8 cellular contexts compared by ENCODE assay signal in genomic region chr9:136544549-136545064, GRCh38. TPM values are rescaled to one million over a fixed set of nuclear protein-coding genes. Genes with fewer than 3 reads are reported as not detected.
DNase-seq lines count a peak whose midpoint lies in the region; FAIRE-seq and TF ChIP-seq lines count a peak whose summit lies in the region.

No MANE protein-coding gene starts in this region.

- H3K27ac Mint-ChIP-seq in dendritic cell treated with granulocyte-macrophage colony-stimulating factor and Interleukin-4, amounts not matched to agents 40 ng/mL and 50 ng/mL, for 4 days: peak overlapping the region; percentile 74

- H3K4me1 Mint-ChIP-seq in dendritic cell treated with granulocyte-macrophage colony-stimulating factor and Interleukin-4, amounts not matched to agents 40 ng/mL and 50 ng/mL, for 4 days (ENCODE audit: low read depth): peaks cover 77% of the 10 kb centered on the region

- no peaks in the 10 kb centered on the region for H3K9me3 Mint-ChIP-seq in dendritic cell treated with granulocyte-macrophage colony-stimulating factor and Interleukin-4, amounts not matched to agents 40 ng/mL and 50 ng/mL, for 4 days

- peak overlapping the region; percentile 54 for H3K4me3 ChIP-seq in lower leg skin (ENCODE audit: low read depth, poor library complexity, severe bottlenecking)

- peak; percentile 68 for DNase-seq in NCI-H748 (lab: John Stamatoyannopoulos, UW; ENCODE audit: unreplicated experiment)
- DNase-seq in NCI-H748 treated with DMSO at 0.1 percent for 48 hours (lab: John Stamatoyannopoulos, UW): no peak
- DNase-seq in activated CD4-positive, alpha-beta T cell treated with anti-CD3 and anti-CD28 coated beads for 4 hours: peak; percentile 58 to 70
- DNase-seq in lower leg skin (ENCODE audit: low spot score in 2 of 2): peak in 1 of 2 donors; percentile 93
- DNase-seq in stimulated activated CD4-positive, alpha-beta T cell treated with anti-CD3 and anti-CD28 coated beads, TNF-alpha, amount 100 ng/mL, for 48 hours (ENCODE audit: low read depth in 3 of 3): peak in 2 of 3 donors; percentile 26 to 65
- no peak for DNase-seq in RCC 7860 (ENCODE audit: low spot score)
- DNase-seq in KBM-7: no peak

- in situ Hi-C loops in KBM-7 (cut with MboI; ENCODE audit: low pct_unique_long_range_greater_than_20kb, low sequenced_read_pairs): no loop called here

- intact Hi-C loops in dendritic cell treated with granulocyte-macrophage colony-stimulating factor and Interleukin-4, amounts not matched to agents 40 ng/mL and 50 ng/mL, for 4 days (cut with micrococcal nuclease): no loop called here
- intact Hi-C loops in lower leg skin (cut with DNase I; ENCODE audit: low total_unique reads): loop anchor here (5.0 kb wide), 1 partner anchor 83 kb away; no protein-coding TSS in a partner anchor

- FAIRE-seq in RCC 7860 (lab: Jason Lieb, UNC): no peak

- no peaks in the 10 kb centered on the region for H3K27me3 Mint-ChIP-seq in dendritic cell treated with granulocyte-macrophage colony-stimulating factor and Interleukin-4, amounts not matched to agents 40 ng/mL and 50 ng/mL, for 4 days

- peaks cover 52% of the 10 kb centered on the region for H3K36me3 Mint-ChIP-seq in dendritic cell treated with granulocyte-macrophage colony-stimulating factor and Interleukin-4, amounts not matched to agents 40 ng/mL and 50 ng/mL, for 4 days (ENCODE audit: low read depth)

- WGBS in lower leg skin, 2 donors: 1% methylated on average over 26 to 40 of the region's 40 CpGs

- no peak for TF ChIP-seq POLR2A in lower leg skin (IDR thresholded peaks at IDR 0.05)

- H3K4me3 Mint-ChIP-seq in dendritic cell treated with granulocyte-macrophage colony-stimulating factor and Interleukin-4, amounts not matched to agents 40 ng/mL and 50 ng/mL, for 4 days: peak overlapping the region; percentile 83

- TF ChIP-seq CTCF in lower leg skin (IDR thresholded peaks at IDR 0.05): no peak

RNA-seq across cellular contexts. Expression of gene NOTCH1, which starts 1.2 kb away (rescaled TPM):
- 10 to 100 TPM; 79.7 to 95.3 (median 82.8) TPM for total RNA-seq in lower leg skin

Comparison
In these comparisons a context has a peak if more than half of its experiments do, and no peak if none do; other contexts are left out.
1. DNase-seq: peak in NCI-H748 (single experiment), activated CD4-positive, alpha-beta T cell treated with anti-CD3 and anti-CD28 coated beads for 4 hours (2 of 2) and stimulated activated CD4-positive, alpha-beta T cell treated with anti-CD3 and anti-CD28 coated beads, TNF-alpha, amount 100 ng/mL, for 48 hours (2 of 3); none in NCI-H748 treated with DMSO at 0.1 percent for 48 hours (single experiment), RCC 7860 (single experiment) and KBM-7 (single experiment).